8 cellular contexts compared by ENCODE assay signal in the genomic region with DNA sequence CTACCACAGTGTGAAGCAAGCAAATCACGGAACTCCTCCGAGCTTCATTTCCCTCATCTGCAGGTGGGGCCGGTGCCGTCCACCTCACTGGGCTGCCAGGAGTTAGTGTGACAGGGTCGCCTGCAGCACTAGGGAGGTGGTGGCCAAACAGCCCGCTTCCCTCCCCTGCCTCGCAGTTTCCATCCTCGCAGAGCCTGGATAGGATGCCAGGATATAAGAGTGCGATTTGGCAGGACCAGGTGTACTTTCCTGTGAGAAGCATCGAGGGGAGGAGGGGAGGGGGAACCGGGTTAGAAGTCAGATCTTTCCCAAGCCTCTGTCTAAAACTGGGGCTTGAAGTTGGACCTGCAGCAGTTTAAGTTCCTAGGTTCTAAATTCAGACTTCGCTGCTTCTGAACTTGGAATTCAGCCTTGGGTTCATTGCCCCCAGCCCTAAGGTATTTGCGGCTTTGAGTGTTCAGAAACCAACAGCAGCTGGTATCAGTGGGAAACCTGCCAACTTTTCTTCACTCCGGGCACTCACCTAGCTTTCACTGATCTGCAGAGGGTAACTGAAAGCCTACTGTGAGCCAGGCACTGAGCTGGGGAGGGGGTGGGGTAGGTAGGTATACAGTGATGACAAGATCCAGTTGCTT. TPM values are rescaled to one million over a fixed set of nuclear protein-coding genes. Genes with fewer than 3 reads are reported as not detected.
DNase-seq lines count a peak whose midpoint lies in the region; ATAC-seq and TF ChIP-seq lines count a peak whose summit lies in the region.

No MANE protein-coding gene starts in this region.

- no peaks in the 10 kb centered on the region for H3K27me3 Mint-ChIP-seq in activated B cell treated with CpG ODN at 0.5 μM for 24 hours

- 13 to 15% methylated on average over 14 of the region's 14 CpGs for WGBS in ectodermal cell, 2 experiments

- H3K4me1 Mint-ChIP-seq in activated B cell treated with CpG ODN at 0.5 μM for 24 hours, result peaks cover 36% of the 10 kb centered on the region

- H3K27ac Mint-ChIP-seq in activated B cell treated with CpG ODN at 0.5 μM for 24 hours, result peak overlapping the region; percentile 99

- no peak for TF ChIP-seq CTCF in activated B cell treated with CpG ODN at 0.5 μM for 24 hours (IDR thresholded peaks at IDR 0.05)

- H3K9me3 ChIP-seq in ectodermal cell (ENCODE audit: control insufficient read depth, low read length), result no peaks in the 10 kb centered on the region
- no peaks in the 10 kb centered on the region for H3K9me3 ChIP-seq in stomach smooth muscle (ENCODE audit: control insufficient read depth in 2 of 2, low read length in 2 of 2)

- CTCF ChIA-PET in activated B cell treated with CpG ODN at 0.5 μM for 24 hours (lab: Charles Lee), result interaction anchor here (0.6 to 1.8 kb wide), 10 partner anchors 13 to 974 kb away, joined by 3 to 14 read pairs (median 4); no protein-coding TSS in a partner anchor

- intact Hi-C loops in activated B cell treated with CpG ODN at 0.5 μM for 24 hours (cut with micrococcal nuclease), result loop anchor here (1.0 to 2.0 kb wide), 8 partner anchors 31 to 914 kb away; partner anchors contain the start of gene MYSM1

- H3K36me3 Mint-ChIP-seq in activated B cell treated with CpG ODN at 0.5 μM for 24 hours (ENCODE audit: low read depth), result peaks cover 54% of the 10 kb centered on the region

- peaks cover 66% of the 10 kb centered on the region for H3K27me3 ChIP-seq in ectodermal cell (ENCODE audit: control insufficient read depth, insufficient read depth, low read length, poor library complexity, severe bottlenecking)
- H3K27me3 ChIP-seq in stomach smooth muscle (ENCODE audit: control insufficient read depth in 1 of 2, insufficient read depth in 2 of 2, low read length in 2 of 2), result no peaks in the 10 kb centered on the region

- ATAC-seq in activated B cell treated with CpG ODN at 0.5 μM for 24 hours (ENCODE audit: low read depth) (no peak), HG02678 (IDR thresholded peaks at IDR 0.05; ENCODE audit: unreplicated experiment) (no peak), GM19035 (IDR thresholded peaks at IDR 0.05; ENCODE audit: unreplicated experiment) (no peak)

- peak overlapping the region; percentile 98 to 99 for H3K9ac ChIP-seq in stomach smooth muscle (ENCODE audit: low read length in 2 of 2)

- H3K4me1 ChIP-seq in ectodermal cell (ENCODE audit: control insufficient read depth, insufficient read depth, low read length), result peaks cover 7% of the 10 kb centered on the region
- peaks cover 15% of the 10 kb centered on the region for H3K4me1 ChIP-seq in stomach smooth muscle (ENCODE audit: control insufficient read depth, insufficient read depth, low read length)

- no peak overlapping the region for H3K27ac ChIP-seq in ectodermal cell (ENCODE audit: insufficient read depth, low read depth, low read length, poor library complexity, severe bottlenecking)
- peak overlapping the region; percentile 99 for H3K27ac ChIP-seq in stomach smooth muscle (ENCODE audit: low read length)

- H3K4me3 Mint-ChIP-seq in activated B cell treated with CpG ODN at 0.5 μM for 24 hours, result peak overlapping the region; percentile 96

- peaks cover 5% of the 10 kb centered on the region for H3K9me3 Mint-ChIP-seq in activated B cell treated with CpG ODN at 0.5 μM for 24 hours

- peak overlapping the region; percentile 68 for H3K4me3 ChIP-seq in ectodermal cell (ENCODE audit: insufficient read depth, low read depth, low read length)
- peak overlapping the region; percentile 76 to 98 for H3K4me3 ChIP-seq in stomach smooth muscle (ENCODE audit: low read length in 2 of 2)

- H3K36me3 ChIP-seq in ectodermal cell (ENCODE audit: control insufficient read depth, insufficient read depth, low read length) (no peaks in the 10 kb centered on the region), stomach smooth muscle (ENCODE audit: control insufficient read depth in 2 of 2, insufficient read depth in 2 of 2, low read length in 2 of 2) (peaks cover 0 to 3% of the 10 kb centered on the region in 2 donors)

- POLR2A ChIA-PET in activated B cell treated with CpG ODN at 0.5 μM for 24 hours (lab: Charles Lee), result interaction anchor here (0.6 to 5.8 kb wide), 31 partner anchors 12 to 974 kb away, joined by 3 to 74 read pairs (median 8); partner anchors contain the start of gene FGGY

- DNase-seq in DMS53 treated with DMSO at 0.1 percent for 48 hours (lab: John Stamatoyannopoulos, UW; ENCODE audit: unreplicated experiment), result peak; percentile 96
- DNase-seq in NCI-H1694 (lab: John Stamatoyannopoulos, UW), result peak; percentile 67
- DNase-seq in activated B cell treated with CpG ODN at 0.5 μM for 24 hours, result peak; percentile 50
- peak; percentile 90 for DNase-seq in mesenteric fat pad (ENCODE audit: low spot score)

RNA-seq across cellular contexts. Expression of gene JUN, which starts 1.7 kb away (rescaled TPM):
- total RNA-seq in activated B cell treated with CpG ODN at 0.5 μM for 24 hours (35.3 and 36.6 TPM in 2 replicates), mesenteric fat pad (298 TPM)
- polyA plus RNA-seq in ectodermal cell (2013, experiment 1 of 4), result 11.6 TPM
- 6.6 TPM for polyA plus RNA-seq in ectodermal cell (2013, experiment 2 of 4)
- 7.4 TPM for polyA plus RNA-seq in ectodermal cell (2013, experiment 3 of 4)
- polyA plus RNA-seq in ectodermal cell (2013, experiment 4 of 4), result 8.7 TPM
